1 cellular context compared by ENCODE assay signal in the genomic region with DNA sequence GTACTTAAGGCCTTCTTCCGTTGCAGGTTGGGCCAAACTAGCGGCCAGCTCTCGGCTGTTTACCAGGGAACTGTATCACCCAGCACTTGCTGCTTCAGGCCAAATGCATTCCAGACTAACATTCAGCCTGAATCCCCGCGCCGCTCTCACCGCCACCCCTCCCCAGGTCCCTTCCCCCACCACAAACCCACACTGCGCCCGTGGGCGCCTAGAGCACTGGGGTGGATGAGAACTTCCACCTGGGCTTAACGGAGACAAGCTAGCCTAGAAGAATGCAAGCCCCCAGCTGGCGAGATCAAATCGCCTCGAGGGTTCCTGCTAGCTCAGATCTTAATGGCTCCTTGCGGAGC.
TF ChIP-seq lines count a peak whose summit lies in the region.

No MANE protein-coding gene starts in this region.

TF ChIP-seq in WTC11, 78 proteins besides CTCF, POLR2A, EP300 and RAD21 (continued from another document):
- TF ChIP-seq, protein P1, sequence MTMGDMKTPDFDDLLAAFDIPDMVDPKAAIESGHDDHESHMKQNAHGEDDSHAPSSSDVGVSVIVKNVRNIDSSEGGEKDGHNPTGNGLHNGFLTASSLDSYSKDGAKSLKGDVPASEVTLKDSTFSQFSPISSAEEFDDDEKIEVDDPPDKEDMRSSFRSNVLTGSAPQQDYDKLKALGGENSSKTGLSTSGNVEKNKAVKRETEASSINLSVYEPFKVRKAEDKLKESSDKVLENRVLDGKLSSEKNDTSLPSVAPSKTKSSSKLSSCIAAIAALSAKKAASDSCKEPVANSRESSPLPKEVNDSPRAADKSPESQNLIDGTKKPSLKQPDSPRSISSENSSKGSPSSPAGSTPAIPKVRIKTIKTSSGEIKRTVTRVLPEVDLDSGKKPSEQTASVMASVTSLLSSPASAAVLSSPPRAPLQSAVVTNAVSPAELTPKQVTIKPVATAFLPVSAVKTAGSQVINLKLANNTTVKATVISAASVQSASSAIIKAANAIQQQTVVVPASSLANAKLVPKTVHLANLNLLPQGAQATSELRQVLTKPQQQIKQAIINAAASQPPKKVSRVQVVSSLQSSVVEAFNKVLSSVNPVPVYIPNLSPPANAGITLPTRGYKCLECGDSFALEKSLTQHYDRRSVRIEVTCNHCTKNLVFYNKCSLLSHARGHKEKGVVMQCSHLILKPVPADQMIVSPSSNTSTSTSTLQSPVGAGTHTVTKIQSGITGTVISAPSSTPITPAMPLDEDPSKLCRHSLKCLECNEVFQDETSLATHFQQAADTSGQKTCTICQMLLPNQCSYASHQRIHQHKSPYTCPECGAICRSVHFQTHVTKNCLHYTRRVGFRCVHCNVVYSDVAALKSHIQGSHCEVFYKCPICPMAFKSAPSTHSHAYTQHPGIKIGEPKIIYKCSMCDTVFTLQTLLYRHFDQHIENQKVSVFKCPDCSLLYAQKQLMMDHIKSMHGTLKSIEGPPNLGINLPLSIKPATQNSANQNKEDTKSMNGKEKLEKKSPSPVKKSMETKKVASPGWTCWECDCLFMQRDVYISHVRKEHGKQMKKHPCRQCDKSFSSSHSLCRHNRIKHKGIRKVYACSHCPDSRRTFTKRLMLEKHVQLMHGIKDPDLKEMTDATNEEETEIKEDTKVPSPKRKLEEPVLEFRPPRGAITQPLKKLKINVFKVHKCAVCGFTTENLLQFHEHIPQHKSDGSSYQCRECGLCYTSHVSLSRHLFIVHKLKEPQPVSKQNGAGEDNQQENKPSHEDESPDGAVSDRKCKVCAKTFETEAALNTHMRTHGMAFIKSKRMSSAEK (CRISPR knock-in tag; IDR thresholded peaks at IDR 0.05; ENCODE audit: borderline replicate concordance): no peak
- no peak for TF ChIP-seq PRRX2 (CRISPR knock-in tag; IDR thresholded peaks at IDR 0.05)
- no peak for TF ChIP-seq ZNF671 (CRISPR knock-in tag; IDR thresholded peaks at IDR 0.05)
- no peak for TF ChIP-seq SMAD3 (CRISPR knock-in tag; IDR thresholded peaks at IDR 0.05; ENCODE audit: borderline replicate concordance)
- TF ChIP-seq MXD4 (CRISPR knock-in tag; IDR thresholded peaks at IDR 0.05; ENCODE audit: borderline replicate concordance): no peak
- no peak for TF ChIP-seq NR2C2 (CRISPR knock-in tag; IDR thresholded peaks at IDR 0.05)
- no peak for TF ChIP-seq RELA (CRISPR knock-in tag; IDR thresholded peaks at IDR 0.05; ENCODE audit: borderline replicate concordance)
- TF ChIP-seq, protein P2, sequence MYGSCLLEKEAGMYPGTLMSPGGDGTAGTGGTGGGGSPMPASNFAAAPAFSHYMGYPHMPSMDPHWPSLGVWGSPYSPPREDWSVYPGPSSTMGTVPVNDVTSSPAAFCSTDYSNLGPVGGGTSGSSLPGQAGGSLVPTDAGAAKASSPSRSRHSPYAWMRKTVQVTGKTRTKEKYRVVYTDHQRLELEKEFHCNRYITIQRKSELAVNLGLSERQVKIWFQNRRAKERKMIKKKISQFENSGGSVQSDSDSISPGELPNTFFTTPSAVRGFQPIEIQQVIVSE (CRISPR knock-in tag; IDR thresholded peaks at IDR 0.05; ENCODE audit: borderline replicate concordance): no peak
- TF ChIP-seq TP53 (CRISPR knock-in tag; IDR thresholded peaks at IDR 0.05): no peak
- no peak for TF ChIP-seq ESRRA (CRISPR knock-in tag; IDR thresholded peaks at IDR 0.05; ENCODE audit: borderline replicate concordance)
- TF ChIP-seq ATF1 (CRISPR knock-in tag; IDR thresholded peaks at IDR 0.05): no peak
TF ChIP-seq in WTC11: peak in this region for 0.
